In genomic region chr17:42553866-42554249, GRCh38 we compare ENCODE assay signal across 6 cellular contexts. TPM values are rescaled to one million over a fixed set of nuclear protein-coding genes. Genes with fewer than 3 reads are reported as not detected.
A peak's percentile ranks its signal among the peaks of the same experiment; 100 is the strongest.
DNase-seq lines count a peak whose midpoint lies in the region; ATAC-seq and TF ChIP-seq lines count a peak whose summit lies in the region.

No MANE protein-coding gene starts in this region.

- no peaks in the 10 kb centered on the region for H3K9me3 Mint-ChIP-seq in Caco-2 (ENCODE audit: unreplicated experiment)
- no peaks in the 10 kb centered on the region for H3K9me3 Mint-ChIP-seq in activated CD4-positive, alpha-beta memory T cell treated with anti-CD3 and anti-CD28 coated beads for 36 hours

- H3K36me3 Mint-ChIP-seq in Caco-2 (ENCODE audit: insufficient read depth, unreplicated experiment) = peaks cover 23% of the 10 kb centered on the region
- H3K36me3 Mint-ChIP-seq in activated CD4-positive, alpha-beta memory T cell treated with anti-CD3 and anti-CD28 coated beads for 36 hours = no peaks in the 10 kb centered on the region

- intact Hi-C loops in Caco-2 (cut with micrococcal nuclease; ENCODE audit: unreplicated experiment) = no loop called here
- intact Hi-C loops in activated CD4-positive, alpha-beta memory T cell treated with anti-CD3 and anti-CD28 coated beads for 36 hours (cut with micrococcal nuclease) = no loop called here

- TF ChIP-seq CTCF in Caco-2 (IDR thresholded peaks at IDR 0.05; ENCODE audit: insufficient read depth in 1 of 2, low read depth in 1 of 2, low read length in 1 of 2, severe bottlenecking in 1 of 2, unreplicated experiment in 1 of 2) (no peak), liver (IDR thresholded peaks at IDR 0.05; ENCODE audit: low read depth, low read length, missing input control) (no peak)

- DNase-seq in Caco-2 (no peak), ecto neural progenitor cell (ENCODE audit: low spot score) (no peak), activated gamma-delta T cell (lab: John Stamatoyannopoulos, UW) (no peak)
- peak; percentile 37 for DNase-seq in activated CD4-positive, alpha-beta memory T cell treated with anti-CD3 and anti-CD28 coated beads for 36 hours

- H3K36me3 ChIP-seq in Caco-2 (ENCODE audit: control insufficient read depth, insufficient read depth, low read length) (no peaks in the 10 kb centered on the region), liver (ENCODE audit: control insufficient read depth in 4 of 4, insufficient read depth in 3 of 4, low read depth in 1 of 4, low read length in 3 of 4) (no peaks in the 10 kb centered on the region)

- peak overlapping the region; percentile 97 for H3K4me3 Mint-ChIP-seq in Caco-2 (ENCODE audit: unreplicated experiment)
- H3K4me3 Mint-ChIP-seq in activated CD4-positive, alpha-beta memory T cell treated with anti-CD3 and anti-CD28 coated beads for 36 hours = peak overlapping the region; percentile 87

- no peaks in the 10 kb centered on the region for H3K27me3 Mint-ChIP-seq in Caco-2 (ENCODE audit: insufficient read depth, unreplicated experiment)
- no peaks in the 10 kb centered on the region for H3K27me3 Mint-ChIP-seq in activated CD4-positive, alpha-beta memory T cell treated with anti-CD3 and anti-CD28 coated beads for 36 hours

- no peaks in the 10 kb centered on the region for H3K9me3 ChIP-seq in Caco-2
- no peaks in the 10 kb centered on the region for H3K9me3 ChIP-seq in liver (ENCODE audit: control insufficient read depth in 4 of 4, low read length in 3 of 4)

- H3K4me3 ChIP-seq in Caco-2 (ENCODE audit: low read depth, low read length) (peak overlapping the region; percentile 88), liver (ENCODE audit: low read depth in 1 of 3, low read length in 3 of 3) (peak overlapping the region; percentile 71 to 85 (median 71))

- ATAC-seq in GM21515 (IDR thresholded peaks at IDR 0.05; ENCODE audit: unreplicated experiment) = no peak

- H3K27me3 ChIP-seq in Caco-2 (replicated peaks; ENCODE audit: control insufficient read depth, insufficient read depth, low read length) = no peaks in the 10 kb centered on the region
- no peaks in the 10 kb centered on the region for H3K27me3 ChIP-seq in liver (ENCODE audit: control insufficient read depth in 4 of 4, insufficient read depth in 4 of 4, low read length in 3 of 4)

- peak overlapping the region; percentile 88 to 93 for H3K27ac ChIP-seq in liver (ENCODE audit: low read depth in 1 of 2, low read length in 2 of 2)

- H3K9ac ChIP-seq in liver (ENCODE audit: low read depth in 1 of 2, low read length in 2 of 2) = peak overlapping the region in 1 of 2 donors; percentile 81

- H3K4me1 Mint-ChIP-seq in Caco-2 (ENCODE audit: low read depth, unreplicated experiment) = peaks cover 6% of the 10 kb centered on the region
- peaks cover 14% of the 10 kb centered on the region for H3K4me1 Mint-ChIP-seq in activated CD4-positive, alpha-beta memory T cell treated with anti-CD3 and anti-CD28 coated beads for 36 hours (ENCODE audit: low read depth)

- CTCF ChIA-PET in Caco-2 (lab: Charles Lee) = interaction anchor here (1.3 to 1.9 kb wide), 3 partner anchors 13 to 26 kb away, joined by 6 to 12 read pairs (median 6); partner anchors contain the start of gene PSMC3IP
- CTCF ChIA-PET in activated CD4-positive, alpha-beta memory T cell treated with anti-CD3 and anti-CD28 coated beads for 36 hours (lab: Charles Lee) = interaction anchor here (0.9 to 2.2 kb wide), 8 partner anchors 12 to 36 kb away, joined by 3 to 10 read pairs (median 6); partner anchors contain the start of genes MLX, NAGLU and PSMC3IP

- WGBS in liver = 43% methylated on average over 16 of the region's 16 CpGs

- peak overlapping the region; percentile 94 for H3K27ac Mint-ChIP-seq in Caco-2 (ENCODE audit: unreplicated experiment)
- H3K27ac Mint-ChIP-seq in activated CD4-positive, alpha-beta memory T cell treated with anti-CD3 and anti-CD28 coated beads for 36 hours = peak overlapping the region; percentile 85

- BruUV-seq in Caco-2 (replicated peaks; lab: Mats Ljungman, UMichigan) = no TSS peak

- TF ChIP-seq RAD21 in liver (IDR thresholded peaks at IDR 0.05) = peak; percentile 7 to 24

- POLR2A ChIA-PET in Caco-2 (lab: Charles Lee) = interaction anchor here (1.3 to 1.5 kb wide), 3 partner anchors 8 to 18 kb away, joined by 3 to 23 read pairs (median 6); partner anchors contain the start of genes MLX and NAGLU
- POLR2A ChIA-PET in activated CD4-positive, alpha-beta memory T cell treated with anti-CD3 and anti-CD28 coated beads for 36 hours (lab: Charles Lee) = interaction anchor here (0.8 to 1.5 kb wide), 4 partner anchors 9 to 18 kb away, joined by 3 to 6 read pairs (median 4); partner anchors contain the start of genes MLX and NAGLU

- H3K4me1 ChIP-seq in Caco-2 (peaks cover 8% of the 10 kb centered on the region; the same call in 1 of the 2 replicates), liver (ENCODE audit: control insufficient read depth in 4 of 4, insufficient read depth in 4 of 4, low read length in 3 of 4) (peaks cover 0 to 21% (median 13%) of the 10 kb centered on the region in 4 donors)

TF ChIP-seq in liver, 16 proteins besides CTCF, POLR2A, EP300 and RAD21 (continues in another document):
- TF ChIP-seq FOXA1 (IDR thresholded peaks at IDR 0.05) (no peak), JUND (IDR thresholded peaks at IDR 0.05) (no peak), YY1 (IDR thresholded peaks at IDR 0.05) (no peak), MAX (IDR thresholded peaks at IDR 0.05) (no peak), EGR1 (IDR thresholded peaks at IDR 0.05; ENCODE audit: low read depth in 2 of 2) (no peak), HNF4G (IDR thresholded peaks at IDR 0.05) (no peak), TAF1 (conservative IDR thresholded peaks at IDR 0.05) (no peak), FOXA2 (IDR thresholded peaks at IDR 0.05) (no peak), SP1 (IDR thresholded peaks at IDR 0.05) (no peak), RXRA (IDR thresholded peaks at IDR 0.05) (no peak), HNF4A (conservative IDR thresholded peaks at IDR 0.05) (no peak), ATF3 (IDR thresholded peaks at IDR 0.05) (no peak), ZBTB33 (IDR thresholded peaks at IDR 0.05) (no peak)

RNA-seq across cellular contexts. Expression of gene HSD17B1, which starts 1.1 kb away (rescaled TPM):
- total RNA-seq in Caco-2 (2022) = 2.3 and 4.0 TPM in 2 replicates
- total RNA-seq in activated CD4-positive, alpha-beta memory T cell treated with anti-CD3 and anti-CD28 coated beads for 36 hours = under 1 TPM; 0.44 to 0.52 TPM
- 1 to 10 TPM in 1 of 2 donors, under 1 TPM in 1; 0.67 to 1.0 TPM for total RNA-seq in liver
- polyA plus RNA-seq in liver = 1 to 10 TPM; 1.0 to 1.8 TPM

RNA-seq across cellular contexts. Expression of gene COASY, which starts 8.1 kb away (rescaled TPM):
- total RNA-seq in Caco-2 (2022) (128 and 138 TPM in 2 replicates), liver (10 to 100 TPM; 18.2 to 33.4 TPM)
- total RNA-seq in activated CD4-positive, alpha-beta memory T cell treated with anti-CD3 and anti-CD28 coated beads for 36 hours = 100 to 1,000 TPM in 1 of 2 experiments, 10 to 100 TPM in 1; 92.8 to 103 TPM
- polyA plus RNA-seq in liver = 10 to 100 TPM; 70.0 to 78.1 TPM

RNA-seq across cellular contexts. Expression of gene MLX, which starts 13.0 kb away (rescaled TPM):
- total RNA-seq in Caco-2 (2022) = 37.5 and 41.2 TPM in 2 replicates
- 10 to 100 TPM; 38.4 to 39.7 TPM for total RNA-seq in activated CD4-positive, alpha-beta memory T cell treated with anti-CD3 and anti-CD28 coated beads for 36 hours
- 10 to 100 TPM; 19.4 to 40.0 TPM for total RNA-seq in liver
- 10 to 100 TPM; 29.2 to 35.1 TPM for polyA plus RNA-seq in liver

RNA-seq across cellular contexts. Expression of gene NAGLU, which starts 17.8 kb away (rescaled TPM):
- total RNA-seq in Caco-2 (2022) (28.7 and 29.2 TPM in 2 replicates), liver (10 to 100 TPM; 20.5 to 37.4 TPM)
- 10 to 100 TPM; 12.2 to 13.9 TPM for total RNA-seq in activated CD4-positive, alpha-beta memory T cell treated with anti-CD3 and anti-CD28 coated beads for 36 hours
- 10 to 100 TPM; 15.5 to 41.2 TPM for polyA plus RNA-seq in liver

RNA-seq across cellular contexts. Expression of gene PSMC3IP, which starts 23.7 kb away (rescaled TPM):
- 24.7 and 25.2 TPM in 2 replicates for total RNA-seq in Caco-2 (2022)
- 10 to 100 TPM; 26.4 to 29.4 TPM for total RNA-seq in activated CD4-positive, alpha-beta memory T cell treated with anti-CD3 and anti-CD28 coated beads for 36 hours
- 1 to 10 TPM; 1.3 to 3.0 TPM for total RNA-seq in liver
- under 1 TPM; 0.58 to 0.88 TPM for polyA plus RNA-seq in liver
